Comparison of ENCODE assay signal across 18 cellular contexts in genomic region chr13:27263438-27263837, GRCh38. TPM values are rescaled to one million over a fixed set of nuclear protein-coding genes. Genes with fewer than 3 reads are reported as not detected.
DNase-seq lines count a peak whose midpoint lies in the region; ATAC-seq and TF ChIP-seq lines count a peak whose summit lies in the region.
"Had no signal": no experiment of that assay in that cellular context is flagged by ENCODE, and none has a peak within 500 bp of the region (broad histone marks: within the 10 kb centered on the region; RNA-seq: fewer than 3 reads in every experiment).

No MANE protein-coding gene starts in this region.

- H2AFZ ChIP-seq in osteoblast (ENCODE audit: low read length) = no peak overlapping the region

- H3K27me3 ChIP-seq in endocrine pancreas (ENCODE audit: control insufficient read depth, insufficient read depth, low read length) = no peaks in the 10 kb centered on the region
- H3K27me3 ChIP-seq in osteoblast (ENCODE audit: insufficient read depth, low read length) = no peaks in the 10 kb centered on the region
- H3K27me3 ChIP-seq in testis = no peaks in the 10 kb centered on the region

- H4K20me1 ChIP-seq in osteoblast (ENCODE audit: insufficient read depth, low read length) = peaks cover 11% of the 10 kb centered on the region

- intact Hi-C loops in testis (cut with DNase I; ENCODE audit: low total_unique reads) = no loop called here

- TF ChIP-seq CTCF in osteoblast (IDR thresholded peaks at IDR 0.05; ENCODE audit: extremely low read depth, low read depth, low read length) (no peak), testis (IDR thresholded peaks at IDR 0.05) (no peak)

- DNase-seq in EH (ENCODE audit: low read depth) (peak; percentile 24), NCI-H82 (lab: John Stamatoyannopoulos, UW) (peak; percentile 87), osteoblast (ENCODE audit: insufficient read length, low spot score, missing footprints) (no peak), testis (no peak)
- DNase-seq: activated CD4-positive, alpha-beta T cell treated with anti-CD3 and anti-CD28 coated beads, Interleukin-2, amount 10 ng/mL, durations not matched to agents 24 days and 14 days; activated naive CD4-positive, alpha-beta T cell treated with anti-CD3 and anti-CD28 coated beads, Interleukin-2, amount 10 ng/mL, durations not matched to agents 7 days and 5 days; Calu3; dermis blood vessel endothelial cell; GDM1; H7; NCI-H69; small intestine; stimulated activated CD4-positive, alpha-beta T cell treated with anti-CD3 and anti-CD28 coated beads, Interleukin-4, amount 100 ng/mL, for 24 hours; SW 1271 had no signal

- 72 to 80% methylated on average over 2 of the region's 2 CpGs for WGBS in testis, 2 donors

- no peak for TF ChIP-seq POLR2A in testis (IDR thresholded peaks at IDR 0.05)

- H3K36me3 ChIP-seq in endocrine pancreas (ENCODE audit: control insufficient read depth, insufficient read depth, low read length) (no peaks in the 10 kb centered on the region), osteoblast (ENCODE audit: insufficient read depth, low read length) (peaks cover 7% of the 10 kb centered on the region), testis (ENCODE audit: low read depth, missing control alignments) (no peaks in the 10 kb centered on the region)

- H3K27ac ChIP-seq in osteoblast (ENCODE audit: low read depth, low read length) (peak overlapping the region; percentile 72), testis (no peak overlapping the region)
- H3K27ac ChIP-seq: KMS-11 had no signal

- H3K4me1 ChIP-seq in endocrine pancreas (ENCODE audit: control insufficient read depth, insufficient read depth, low read length) (peaks cover 29% of the 10 kb centered on the region), osteoblast (ENCODE audit: insufficient read depth, low read length) (peaks cover 9% of the 10 kb centered on the region), testis (no peaks in the 10 kb centered on the region)

- ATAC-seq in GM21825 (IDR thresholded peaks at IDR 0.05; ENCODE audit: unreplicated experiment) (no peak), GM18909 (IDR thresholded peaks at IDR 0.05; ENCODE audit: poor library complexity, unreplicated experiment) (no peak)

- H3K4me2 ChIP-seq in osteoblast (ENCODE audit: insufficient read depth, low read length) = no peak overlapping the region
- H3K4me2 ChIP-seq: KMS-11 had no signal

- H3K79me2 ChIP-seq in osteoblast (ENCODE audit: insufficient read depth, low read length) = no peaks in the 10 kb centered on the region

- H3K9ac ChIP-seq in endocrine pancreas (ENCODE audit: control insufficient read depth, insufficient read depth, low read length) = no peak overlapping the region
- H3K9ac ChIP-seq: KMS-11 had no signal

- H3K9me3 ChIP-seq in endocrine pancreas (ENCODE audit: control insufficient read depth, low read length) = no peaks in the 10 kb centered on the region
- H3K9me3 ChIP-seq in osteoblast (ENCODE audit: low read depth, low read length) = no peaks in the 10 kb centered on the region
- no peaks in the 10 kb centered on the region for H3K9me3 ChIP-seq in testis

- peak overlapping the region; percentile 50 for H3K4me3 ChIP-seq in endocrine pancreas (ENCODE audit: control insufficient read depth, insufficient read depth, low read length)
- H3K4me3 ChIP-seq in osteoblast (ENCODE audit: insufficient read depth, low read length) = no peak overlapping the region
- H3K4me3 ChIP-seq in testis = no peak overlapping the region

RNA-seq across cellular contexts. Expression of gene RASL11A, which starts 7.2 kb away (rescaled TPM):
- total RNA-seq in osteoblast (8.8 and 11.9 TPM in 2 replicates), testis (1 to 10 TPM; 8.2 to 10.0 TPM)
- 11.8 TPM for polyA plus RNA-seq in testis (ENCODE audit: insufficient read depth, low read depth, low replicate concordance)

RNA-seq across cellular contexts. Expression of gene RPL21, which starts 12.1 kb away (rescaled TPM):
- total RNA-seq in osteoblast (544 and 726 TPM in 2 replicates), testis (100 to 1,000 TPM; 200 to 353 TPM)
- 996 TPM for polyA plus RNA-seq in testis (ENCODE audit: insufficient read depth, low read depth, low replicate concordance)

Comparison
In these comparisons a context has a peak if more than half of its experiments do, and no peak if none do; other contexts are left out.
1. DNase-seq: peak in EH (single experiment) and NCI-H82 (single experiment); none in osteoblast (single experiment) and testis (single experiment).